ENCODE assay signal across 1 cellular context in the genomic region with DNA sequence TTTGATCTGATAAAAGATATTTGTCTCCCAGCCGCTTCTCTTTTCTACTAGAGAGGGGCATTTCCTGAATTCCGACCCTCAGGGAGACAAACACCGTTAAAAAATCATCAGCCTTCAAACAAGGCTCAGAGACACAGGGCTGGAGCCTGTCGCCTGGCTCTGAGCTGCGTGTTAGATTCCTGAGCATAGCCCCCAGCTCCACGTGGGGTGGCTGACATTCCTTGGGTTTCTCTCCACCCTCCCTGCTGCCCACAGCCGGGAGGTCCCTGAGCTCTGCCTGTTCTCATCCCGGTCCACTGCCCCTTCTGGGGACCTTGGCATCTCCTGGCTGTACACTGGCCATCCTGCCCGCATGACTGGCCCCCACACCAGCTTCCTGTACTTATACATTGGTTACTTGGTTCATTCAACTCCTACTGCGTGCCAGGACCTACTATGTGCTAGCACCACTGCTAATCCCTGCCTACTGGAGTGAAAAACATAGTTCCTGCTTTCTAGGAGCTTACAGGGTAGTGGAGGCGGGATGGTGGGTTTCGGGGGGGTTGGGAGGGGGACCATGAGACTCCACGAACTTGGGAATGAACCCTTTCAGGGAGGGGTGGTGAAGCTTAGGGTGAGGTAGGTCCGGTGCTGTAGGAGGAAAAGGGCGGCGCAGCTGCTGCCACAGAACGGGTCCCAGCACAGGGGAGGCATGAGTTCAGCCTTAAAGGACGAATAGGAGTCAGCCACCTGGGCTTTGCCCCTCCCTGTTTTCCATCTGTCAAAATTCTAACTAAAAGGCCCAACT.
A peak's percentile ranks its signal among the peaks of the same experiment; 100 is the strongest.
TF ChIP-seq lines count a peak whose summit lies in the region.

No MANE protein-coding gene starts in this region.

TF ChIP-seq in K562, 482 proteins besides CTCF, POLR2A, EP300 and RAD21:
- TF ChIP-seq ZKSCAN1 (IDR thresholded peaks at IDR 0.05; ENCODE audit: low read depth, low read length) = peak; percentile 94
- no peak for TF ChIP-seq HIVEP1 (CRISPR knock-in tag; IDR thresholded peaks at IDR 0.05)
